ENCODE assay signal across 9 cellular contexts in genomic region chr16:32646177-32646576, GRCh38. TPM values are rescaled to one million over a fixed set of nuclear protein-coding genes. Genes with fewer than 3 reads are reported as not detected.
DNase-seq lines count a peak whose midpoint lies in the region; ATAC-seq, FAIRE-seq and TF ChIP-seq lines count a peak whose summit lies in the region.
"Not testable (repeated sequence)": the region's sequence is repeated elsewhere in the genome, so short reads cannot be mapped to it uniquely, and the experiment has no call there.
"Had no signal": no experiment of that assay in that cellular context is flagged by ENCODE, and none has a peak within 500 bp of the region (broad histone marks: within the 10 kb centered on the region; RNA-seq: fewer than 3 reads in every experiment).

No MANE protein-coding gene starts in this region.

- FAIRE-seq in frontal cortex (lab: Jason Lieb, UNC) (peak; percentile 55), pancreas (lab: Jason Lieb, UNC) (peak; percentile 29)

- H3K4me3 Mint-ChIP-seq in activated CD8-positive, alpha-beta T cell treated with anti-CD3 and anti-CD28 coated beads, Interleukin-2, amount 10 ng/mL, durations not matched to agents 7 days and 5 days; activated naive CD8-positive, alpha-beta T cell treated with anti-CD3 and anti-CD28 coated beads, Interleukin-2, amount 50 U/mL, for 24 hours; chondrocyte (ENCODE audit: unreplicated experiment); stimulated activated naive B cell treated with anti-CD40 and anti-IgM and Interleukin-4, amounts not matched to agents 10 μg/mL and 1 μg/mL and 100 μg/mL, for 72 hours: not testable (repeated sequence)

- H3K4me3 ChIP-seq in pancreas, result not testable (repeated sequence)

- not testable (repeated sequence) for H3K4me1 Mint-ChIP-seq in activated CD8-positive, alpha-beta T cell treated with anti-CD3 and anti-CD28 coated beads, Interleukin-2, amount 10 ng/mL, durations not matched to agents 7 days and 5 days (ENCODE audit: low read depth); activated naive CD8-positive, alpha-beta T cell treated with anti-CD3 and anti-CD28 coated beads, Interleukin-2, amount 50 U/mL, for 24 hours; chondrocyte (ENCODE audit: low read depth); stimulated activated naive B cell treated with anti-CD40 and anti-IgM and Interleukin-4, amounts not matched to agents 10 μg/mL and 1 μg/mL and 100 μg/mL, for 72 hours

- H3K9me3 Mint-ChIP-seq in activated CD8-positive, alpha-beta T cell treated with anti-CD3 and anti-CD28 coated beads, Interleukin-2, amount 10 ng/mL, durations not matched to agents 7 days and 5 days (ENCODE audit: insufficient read depth), result peaks cover 10% of the 10 kb centered on the region
- peaks cover 17% of the 10 kb centered on the region for H3K9me3 Mint-ChIP-seq in activated naive CD8-positive, alpha-beta T cell treated with anti-CD3 and anti-CD28 coated beads, Interleukin-2, amount 50 U/mL, for 24 hours
- H3K9me3 Mint-ChIP-seq in chondrocyte (ENCODE audit: low read depth), result peaks cover 18% of the 10 kb centered on the region
- H3K9me3 Mint-ChIP-seq in stimulated activated naive B cell treated with anti-CD40 and anti-IgM and Interleukin-4, amounts not matched to agents 10 μg/mL and 1 μg/mL and 100 μg/mL, for 72 hours, result peaks cover 15 to 17% of the 10 kb centered on the region in 2 donors

- peak overlapping the region; percentile 72 for H3K27ac Mint-ChIP-seq in activated CD8-positive, alpha-beta T cell treated with anti-CD3 and anti-CD28 coated beads, Interleukin-2, amount 10 ng/mL, durations not matched to agents 7 days and 5 days
- H3K27ac Mint-ChIP-seq in activated naive CD8-positive, alpha-beta T cell treated with anti-CD3 and anti-CD28 coated beads, Interleukin-2, amount 50 U/mL, for 24 hours, result peak overlapping the region; percentile 37
- H3K27ac Mint-ChIP-seq in chondrocyte (ENCODE audit: unreplicated experiment), result peak overlapping the region; percentile 89
- H3K27ac Mint-ChIP-seq in stimulated activated naive B cell treated with anti-CD40 and anti-IgM and Interleukin-4, amounts not matched to agents 10 μg/mL and 1 μg/mL and 100 μg/mL, for 72 hours, result peak overlapping the region; percentile 56

- intact Hi-C loops in pancreas (cut with DNase I), result not testable (repeated sequence)

- not testable (repeated sequence) for H3K27me3 Mint-ChIP-seq in activated CD8-positive, alpha-beta T cell treated with anti-CD3 and anti-CD28 coated beads, Interleukin-2, amount 10 ng/mL, durations not matched to agents 7 days and 5 days (ENCODE audit: low read depth); activated naive CD8-positive, alpha-beta T cell treated with anti-CD3 and anti-CD28 coated beads, Interleukin-2, amount 50 U/mL, for 24 hours; chondrocyte (ENCODE audit: low read depth)
- peaks cover 0 to 12% of the 10 kb centered on the region in 2 donors for H3K27me3 Mint-ChIP-seq in stimulated activated naive B cell treated with anti-CD40 and anti-IgM and Interleukin-4, amounts not matched to agents 10 μg/mL and 1 μg/mL and 100 μg/mL, for 72 hours

- not testable (repeated sequence) for H3K9me3 ChIP-seq in pancreas

- CTCF ChIA-PET in activated CD8-positive, alpha-beta T cell treated with anti-CD3 and anti-CD28 coated beads, Interleukin-2, amount 10 ng/mL, durations not matched to agents 7 days and 5 days (lab: Charles Lee), result not testable (repeated sequence)

- WGBS in pancreas, 2 donors, result 3 to 17% methylated on average over 1 of the region's 2 CpGs

- H3K27me3 ChIP-seq in pancreas, result not testable (repeated sequence)

- H3K36me3 ChIP-seq in pancreas, result not testable (repeated sequence)

- not testable (repeated sequence) for H3K36me3 Mint-ChIP-seq in activated CD8-positive, alpha-beta T cell treated with anti-CD3 and anti-CD28 coated beads, Interleukin-2, amount 10 ng/mL, durations not matched to agents 7 days and 5 days (ENCODE audit: low read depth); activated naive CD8-positive, alpha-beta T cell treated with anti-CD3 and anti-CD28 coated beads, Interleukin-2, amount 50 U/mL, for 24 hours (ENCODE audit: low read depth); chondrocyte (ENCODE audit: low read depth)
- H3K36me3 Mint-ChIP-seq in stimulated activated naive B cell treated with anti-CD40 and anti-IgM and Interleukin-4, amounts not matched to agents 10 μg/mL and 1 μg/mL and 100 μg/mL, for 72 hours, result peaks cover 15 to 18% of the 10 kb centered on the region in 2 donors

- POLR2A ChIA-PET in activated CD8-positive, alpha-beta T cell treated with anti-CD3 and anti-CD28 coated beads, Interleukin-2, amount 10 ng/mL, durations not matched to agents 7 days and 5 days (lab: Charles Lee), result not testable (repeated sequence)

- not testable (repeated sequence) for DNase-seq in activated CD8-positive, alpha-beta T cell treated with anti-CD3 and anti-CD28 coated beads, Interleukin-2, amount 10 ng/mL, durations not matched to agents 7 days and 5 days; activated naive CD8-positive, alpha-beta T cell treated with anti-CD3 and anti-CD28 coated beads, Interleukin-2, amount 50 U/mL, for 24 hours; chondrocyte (ENCODE audit: low spot score); frontal cortex (ENCODE audit: low spot score in 2 of 2); pancreas; stimulated activated naive B cell treated with anti-CD40 and anti-IgM and Interleukin-4, amounts not matched to agents 10 μg/mL and 1 μg/mL and 100 μg/mL, for 72 hours

- H3K27ac ChIP-seq in pancreas, result not testable (repeated sequence)

- not testable (repeated sequence) for H3K4me1 ChIP-seq in pancreas

- not testable (repeated sequence) for TF ChIP-seq CTCF in chondrocyte (IDR thresholded peaks at IDR 0.05); pancreas (IDR thresholded peaks at IDR 0.05)

- ATAC-seq in activated CD8-positive, alpha-beta T cell treated with anti-CD3 and anti-CD28 coated beads, Interleukin-2, amount 10 ng/mL, durations not matched to agents 7 days and 5 days; activated naive CD8-positive, alpha-beta T cell treated with anti-CD3 and anti-CD28 coated beads, Interleukin-2, amount 50 U/mL, for 24 hours; pancreas; stimulated activated naive B cell treated with anti-CD40 and anti-IgM and Interleukin-4, amounts not matched to agents 10 μg/mL and 1 μg/mL and 100 μg/mL, for 72 hours (replicated peaks): not testable (repeated sequence)

RNA-seq across cellular contexts. Expression of gene TP53TG3, which starts 29.8 kb away (rescaled TPM):
- not detected for total RNA-seq in activated CD8-positive, alpha-beta T cell treated with anti-CD3 and anti-CD28 coated beads, Interleukin-2, amount 10 ng/mL, durations not matched to agents 7 days and 5 days
- not detected in 3 replicates for total RNA-seq in chondrocyte
- total RNA-seq in frontal cortex, result not detected
- not detected for total RNA-seq in pancreas
- polyA plus RNA-seq in pancreas, result not detected
- total RNA-seq: CD4-positive, alpha-beta T cell; CD8-positive, alpha-beta memory T cell had no signal
- polyA plus RNA-seq: CD14-positive monocyte; CD8-positive, alpha-beta memory T cell had no signal

Comparison
In these comparisons a context has a peak if more than half of its experiments do, and no peak if none do; other contexts are left out.
1. H3K27ac Mint-ChIP-seq: peak in every context shown above with its lines; median percentile 89 in chondrocyte; 72 in activated CD8-positive, alpha-beta T cell treated with anti-CD3 and anti-CD28 coated beads, Interleukin-2, amount 10 ng/mL, durations not matched to agents 7 days and 5 days; 56 in stimulated activated naive B cell treated with anti-CD40 and anti-IgM and Interleukin-4, amounts not matched to agents 10 μg/mL and 1 μg/mL and 100 μg/mL, for 72 hours; 37 in activated naive CD8-positive, alpha-beta T cell treated with anti-CD3 and anti-CD28 coated beads, Interleukin-2, amount 50 U/mL, for 24 hours.